9 cellular contexts compared by ENCODE assay signal in genomic region chr10:30456262-30456661, GRCh38. TPM values are rescaled to one million over a fixed set of nuclear protein-coding genes. Genes with fewer than 3 reads are reported as not detected.
DNase-seq lines count a peak whose midpoint lies in the region; ATAC-seq and TF ChIP-seq lines count a peak whose summit lies in the region.
"Had no signal": no experiment of that assay in that cellular context is flagged by ENCODE, and none has a peak within 500 bp of the region (broad histone marks: within the 10 kb centered on the region; RNA-seq: fewer than 3 reads in every experiment).

No MANE protein-coding gene starts in this region.

- intact Hi-C loops in activated CD4-positive, alpha-beta T cell treated with anti-CD3 and anti-CD28 coated beads for 36 hours (cut with DNase I, micrococcal nuclease) = loop anchor here in 1 of 2 experiments (5.0 kb wide), 1 partner anchor 76 kb away; no protein-coding TSS in a partner anchor
- intact Hi-C loops in activated B cell treated with CpG ODN at 0.5 μM for 24 hours (cut with micrococcal nuclease) = loop anchor here (1.0 to 5.0 kb wide), 3 partner anchors 36 to 131 kb away; no protein-coding TSS in a partner anchor

- H3K27me3 ChIP-seq in mucosa of rectum (ENCODE audit: control insufficient read depth in 2 of 2, insufficient read depth in 2 of 2, low read length in 2 of 2) = no peaks in the 10 kb centered on the region
- H3K27me3 ChIP-seq in H7 (ENCODE audit: control insufficient read depth, insufficient read depth, low read length) = no peaks in the 10 kb centered on the region

- no peaks in the 10 kb centered on the region for H3K9me3 ChIP-seq in mucosa of rectum (ENCODE audit: control insufficient read depth in 2 of 2, low read length in 2 of 2)
- H3K9me3 ChIP-seq: A549 had no signal

- peak; percentile 31 for DNase-seq in activated CD4-positive, alpha-beta T cell treated with anti-CD3 and anti-CD28 coated beads for 36 hours
- DNase-seq in activated CD4-positive, alpha-beta T cell treated with anti-CD3 and anti-CD28 coated beads, Interleukin-2, amount 50 U/mL, for 48 hours = no peak
- DNase-seq in activated B cell treated with CpG ODN at 0.5 μM for 24 hours = no peak
- DNase-seq in epidermal melanocyte (ENCODE audit: insufficient read length, low spot score) = no peak
- no peak for DNase-seq in NCI-H2029 treated with DMSO at 0.1 percent for 48 hours (lab: John Stamatoyannopoulos, UW)
- no peak for DNase-seq in H7

- no peaks in the 10 kb centered on the region for H3K27me3 Mint-ChIP-seq in activated CD4-positive, alpha-beta T cell treated with anti-CD3 and anti-CD28 coated beads for 36 hours
- no peaks in the 10 kb centered on the region for H3K27me3 Mint-ChIP-seq in activated B cell treated with CpG ODN at 0.5 μM for 24 hours

- POLR2A ChIA-PET in activated CD4-positive, alpha-beta T cell treated with anti-CD3 and anti-CD28 coated beads for 36 hours (lab: Charles Lee) = no interaction called here
- POLR2A ChIA-PET in activated B cell treated with CpG ODN at 0.5 μM for 24 hours (lab: Charles Lee) = interaction anchor here (0.7 to 4.9 kb wide), 13 partner anchors 11 to 77 kb away, joined by 3 to 35 read pairs (median 4); partner anchors contain the start of gene MAP3K8

- no peak overlapping the region for H3K27ac Mint-ChIP-seq in activated CD4-positive, alpha-beta T cell treated with anti-CD3 and anti-CD28 coated beads for 36 hours
- peak overlapping the region; percentile 81 for H3K27ac Mint-ChIP-seq in activated B cell treated with CpG ODN at 0.5 μM for 24 hours

- peak; percentile 36 for ATAC-seq in activated CD4-positive, alpha-beta T cell treated with anti-CD3 and anti-CD28 coated beads for 36 hours
- ATAC-seq in HG03064 (IDR thresholded peaks at IDR 0.05; ENCODE audit: low read depth, unreplicated experiment) (peak; percentile 67), activated B cell treated with CpG ODN at 0.5 μM for 24 hours (ENCODE audit: low read depth) (peak; percentile 63)

- no peak overlapping the region for H3K4me3 Mint-ChIP-seq in activated CD4-positive, alpha-beta T cell treated with anti-CD3 and anti-CD28 coated beads for 36 hours
- H3K4me3 Mint-ChIP-seq in activated B cell treated with CpG ODN at 0.5 μM for 24 hours = peak overlapping the region; percentile 53

- CTCF ChIA-PET in activated CD4-positive, alpha-beta T cell treated with anti-CD3 and anti-CD28 coated beads for 36 hours (lab: Charles Lee) = interaction anchor here (1.3 kb wide), 1 partner anchor 59 kb away, joined by 3 read pairs; no protein-coding TSS in a partner anchor
- CTCF ChIA-PET in activated B cell treated with CpG ODN at 0.5 μM for 24 hours (lab: Charles Lee) = interaction anchor here (0.7 to 3.3 kb wide), 8 partner anchors 19 to 135 kb away, joined by 3 to 20 read pairs (median 4); no protein-coding TSS in a partner anchor

- H3K36me3 ChIP-seq in mucosa of rectum (ENCODE audit: control insufficient read depth in 2 of 2, insufficient read depth in 2 of 2, low read length in 2 of 2) (peaks cover 36 to 42% of the 10 kb centered on the region in 2 donors), H7 (replicated peaks; ENCODE audit: control insufficient read depth, insufficient read depth, low read length) (no peaks in the 10 kb centered on the region)

- H3K36me3 Mint-ChIP-seq in activated CD4-positive, alpha-beta T cell treated with anti-CD3 and anti-CD28 coated beads for 36 hours (ENCODE audit: low read depth) = peaks cover 33% of the 10 kb centered on the region
- peaks cover 83% of the 10 kb centered on the region for H3K36me3 Mint-ChIP-seq in activated B cell treated with CpG ODN at 0.5 μM for 24 hours (ENCODE audit: low read depth)

- peaks cover 7 to 9% of the 10 kb centered on the region in 2 donors for H3K4me1 ChIP-seq in mucosa of rectum (ENCODE audit: control insufficient read depth in 2 of 2, insufficient read depth in 2 of 2, low read length in 2 of 2)

- peak overlapping the region; percentile 35 to 44 for H3K27ac ChIP-seq in mucosa of rectum (ENCODE audit: low read depth in 2 of 2, low read length in 2 of 2)

- peaks cover 22% of the 10 kb centered on the region for H3K4me1 Mint-ChIP-seq in activated CD4-positive, alpha-beta T cell treated with anti-CD3 and anti-CD28 coated beads for 36 hours
- peaks cover 46% of the 10 kb centered on the region for H3K4me1 Mint-ChIP-seq in activated B cell treated with CpG ODN at 0.5 μM for 24 hours

- no peak overlapping the region for H3K9ac ChIP-seq in mucosa of rectum (ENCODE audit: low read depth in 1 of 2, low read length in 2 of 2)

- no peak for TF ChIP-seq CTCF in activated B cell treated with CpG ODN at 0.5 μM for 24 hours (IDR thresholded peaks at IDR 0.05)

- no peaks in the 10 kb centered on the region for H3K9me3 Mint-ChIP-seq in activated CD4-positive, alpha-beta T cell treated with anti-CD3 and anti-CD28 coated beads for 36 hours (ENCODE audit: low read depth)
- H3K9me3 Mint-ChIP-seq in activated B cell treated with CpG ODN at 0.5 μM for 24 hours = no peaks in the 10 kb centered on the region

- no peak overlapping the region for H3K4me3 ChIP-seq in mucosa of rectum (ENCODE audit: low read length in 2 of 2)
- no peak overlapping the region for H3K4me3 ChIP-seq in H7 (ENCODE audit: insufficient read depth, low read depth, low read length)
- H3K4me3 ChIP-seq: A549 had no signal

RNA-seq across cellular contexts. Expression of gene MAP3K8, which starts 22.3 kb away (rescaled TPM):
- total RNA-seq in activated CD4-positive, alpha-beta T cell treated with anti-CD3 and anti-CD28 coated beads for 36 hours = 10 to 100 TPM; 19.9 to 22.9 TPM
- 141 and 160 TPM in 2 replicates for total RNA-seq in activated B cell treated with CpG ODN at 0.5 μM for 24 hours
- 10.5 and 12.9 TPM in 2 replicates for total RNA-seq in H7 (2014; rRNA removed; shearing (Covaris generic))
